ENCODE assay signal across 21 cellular contexts in genomic region chr16:81578015-81578554, GRCh38.
"Had no signal": no experiment of that assay in that cellular context is flagged by ENCODE, and none has a peak within 500 bp of the region (broad histone marks: within the 10 kb centered on the region; RNA-seq: fewer than 3 reads in every experiment).

No MANE protein-coding gene starts in this region.

- H3K9me3 ChIP-seq: MG63, SJSA1 had no signal

- H3K4me3 ChIP-seq: MG63, SJSA1, SK-N-MC had no signal

- H3K27ac ChIP-seq: HL-60, SJSA1, SK-N-MC had no signal

- DNase-seq: Karpas-422, KG1, MG63, NCI-H1092, NCI-H1436, NCI-H187, NCI-H2029, NCI-H2081 treated with DMSO at 0.1 percent for 48 hours, NCI-H226, NCI-H446, NCI-H510A, NCI-H524 treated with DMSO at 0.1 percent for 48 hours, NCI-H69, NCI-H774, Right ventricle myocardium superior, RPMI8226, SIG-M5 had no signal

- FAIRE-seq: RCC 7860 had no signal

- H3K36me3 ChIP-seq: MG63, SJSA1 had no signal

- H3K4me1 ChIP-seq: SJSA1 had no signal

- H3K27me3 ChIP-seq: MG63, SJSA1 had no signal
